ENCODE assay signal across 1 cellular context in the genomic region with DNA sequence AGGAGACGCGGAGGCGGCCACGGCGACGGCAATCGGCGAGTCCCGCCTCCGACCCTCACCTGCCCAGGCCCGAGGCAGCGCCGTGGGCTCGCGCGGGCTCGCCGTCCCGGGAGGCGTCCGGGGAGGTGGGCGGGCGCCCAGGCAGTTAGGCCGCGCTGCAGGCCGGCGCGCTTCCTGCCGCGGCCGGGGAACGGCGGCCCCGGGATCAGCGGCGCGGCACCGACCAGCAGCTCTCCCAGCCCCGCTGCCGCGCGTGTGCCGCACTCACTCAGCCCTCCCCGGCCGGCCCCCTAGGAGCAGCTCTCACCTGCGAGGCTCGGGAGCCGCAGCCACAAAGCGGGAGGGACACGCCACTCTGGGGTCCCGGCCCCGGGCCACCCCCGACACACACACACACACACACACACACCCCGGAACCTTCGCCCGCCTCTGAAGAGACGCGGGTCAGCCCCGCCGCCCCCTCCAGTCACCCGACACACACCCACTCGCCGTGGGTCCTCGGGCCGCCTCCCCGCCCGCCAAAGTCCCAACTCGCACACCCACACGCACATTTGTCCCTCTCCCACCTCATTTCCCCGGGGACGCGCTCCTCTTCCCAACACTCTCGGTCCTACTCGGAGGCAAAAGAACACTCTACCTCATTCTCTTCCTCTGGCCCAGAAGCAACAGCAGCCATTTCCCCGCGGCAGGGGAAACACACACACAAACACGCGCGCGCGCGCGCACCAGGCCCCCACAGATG.
TF ChIP-seq lines count a peak whose summit lies in the region.

A gene (minus strand): TSS at position 702 of the 742 bp plus-strand sequence. CDS start 60 bp downstream, at position 642.

TF ChIP-seq in HepG2, 621 proteins besides CTCF, POLR2A, EP300 and RAD21 (continued from another document):
- TF ChIP-seq, protein P1, sequence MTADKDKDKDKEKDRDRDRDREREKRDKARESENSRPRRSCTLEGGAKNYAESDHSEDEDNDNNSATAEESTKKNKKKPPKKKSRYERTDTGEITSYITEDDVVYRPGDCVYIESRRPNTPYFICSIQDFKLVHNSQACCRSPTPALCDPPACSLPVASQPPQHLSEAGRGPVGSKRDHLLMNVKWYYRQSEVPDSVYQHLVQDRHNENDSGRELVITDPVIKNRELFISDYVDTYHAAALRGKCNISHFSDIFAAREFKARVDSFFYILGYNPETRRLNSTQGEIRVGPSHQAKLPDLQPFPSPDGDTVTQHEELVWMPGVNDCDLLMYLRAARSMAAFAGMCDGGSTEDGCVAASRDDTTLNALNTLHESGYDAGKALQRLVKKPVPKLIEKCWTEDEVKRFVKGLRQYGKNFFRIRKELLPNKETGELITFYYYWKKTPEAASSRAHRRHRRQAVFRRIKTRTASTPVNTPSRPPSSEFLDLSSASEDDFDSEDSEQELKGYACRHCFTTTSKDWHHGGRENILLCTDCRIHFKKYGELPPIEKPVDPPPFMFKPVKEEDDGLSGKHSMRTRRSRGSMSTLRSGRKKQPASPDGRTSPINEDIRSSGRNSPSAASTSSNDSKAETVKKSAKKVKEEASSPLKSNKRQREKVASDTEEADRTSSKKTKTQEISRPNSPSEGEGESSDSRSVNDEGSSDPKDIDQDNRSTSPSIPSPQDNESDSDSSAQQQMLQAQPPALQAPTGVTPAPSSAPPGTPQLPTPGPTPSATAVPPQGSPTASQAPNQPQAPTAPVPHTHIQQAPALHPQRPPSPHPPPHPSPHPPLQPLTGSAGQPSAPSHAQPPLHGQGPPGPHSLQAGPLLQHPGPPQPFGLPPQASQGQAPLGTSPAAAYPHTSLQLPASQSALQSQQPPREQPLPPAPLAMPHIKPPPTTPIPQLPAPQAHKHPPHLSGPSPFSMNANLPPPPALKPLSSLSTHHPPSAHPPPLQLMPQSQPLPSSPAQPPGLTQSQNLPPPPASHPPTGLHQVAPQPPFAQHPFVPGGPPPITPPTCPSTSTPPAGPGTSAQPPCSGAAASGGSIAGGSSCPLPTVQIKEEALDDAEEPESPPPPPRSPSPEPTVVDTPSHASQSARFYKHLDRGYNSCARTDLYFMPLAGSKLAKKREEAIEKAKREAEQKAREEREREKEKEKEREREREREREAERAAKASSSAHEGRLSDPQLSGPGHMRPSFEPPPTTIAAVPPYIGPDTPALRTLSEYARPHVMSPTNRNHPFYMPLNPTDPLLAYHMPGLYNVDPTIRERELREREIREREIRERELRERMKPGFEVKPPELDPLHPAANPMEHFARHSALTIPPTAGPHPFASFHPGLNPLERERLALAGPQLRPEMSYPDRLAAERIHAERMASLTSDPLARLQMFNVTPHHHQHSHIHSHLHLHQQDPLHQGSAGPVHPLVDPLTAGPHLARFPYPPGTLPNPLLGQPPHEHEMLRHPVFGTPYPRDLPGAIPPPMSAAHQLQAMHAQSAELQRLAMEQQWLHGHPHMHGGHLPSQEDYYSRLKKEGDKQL (CRISPR knock-in tag; IDR thresholded peaks at IDR 0.05; ENCODE audit: low read depth), result no peak
- TF ChIP-seq KAT8 (CRISPR knock-in tag; IDR thresholded peaks at IDR 0.05) (peak; percentile 21; the same call in 1 of the 2 replicates), ZBTB42 (CRISPR knock-in tag; IDR thresholded peaks at IDR 0.05) (no peak), FOSL2 (CRISPR knock-in tag; IDR thresholded peaks at IDR 0.05) (0 out of 2 replicates have a peak, but pooled peaks have one; percentile 5), ASH2L (IDR thresholded peaks at IDR 0.05; ENCODE audit: insufficient read length, low read depth, low read length) (peak; percentile 32), FOXK1 (CRISPR knock-in tag; IDR thresholded peaks at IDR 0.05; ENCODE audit: borderline replicate concordance, low read depth) (peak; percentile 18; the same call in 1 of the 2 replicates), BRD4 (CRISPR knock-in tag; IDR thresholded peaks at IDR 0.05) (no peak), FOXO1 (CRISPR knock-in tag; IDR thresholded peaks at IDR 0.05) (0 out of 2 replicates have a peak, but pooled peaks have one; percentile 38), ERF (CRISPR knock-in tag; IDR thresholded peaks at IDR 0.05) (0 out of 2 replicates have a peak, but pooled peaks have one; percentile 38), SPEN (CRISPR knock-in tag; IDR thresholded peaks at IDR 0.05; ENCODE audit: low read depth) (peak; percentile 65), ZNF12 (CRISPR knock-in tag; IDR thresholded peaks at IDR 0.05) (no peak), JUND (CRISPR knock-in tag; IDR thresholded peaks at IDR 0.05) (0 out of 2 replicates have a peak, but pooled peaks have one; percentile 10), MXD4 (CRISPR knock-in tag; IDR thresholded peaks at IDR 0.05) (0 out of 2 replicates have a peak, but pooled peaks have one; percentile 2)
- TF ChIP-seq, protein P2, sequence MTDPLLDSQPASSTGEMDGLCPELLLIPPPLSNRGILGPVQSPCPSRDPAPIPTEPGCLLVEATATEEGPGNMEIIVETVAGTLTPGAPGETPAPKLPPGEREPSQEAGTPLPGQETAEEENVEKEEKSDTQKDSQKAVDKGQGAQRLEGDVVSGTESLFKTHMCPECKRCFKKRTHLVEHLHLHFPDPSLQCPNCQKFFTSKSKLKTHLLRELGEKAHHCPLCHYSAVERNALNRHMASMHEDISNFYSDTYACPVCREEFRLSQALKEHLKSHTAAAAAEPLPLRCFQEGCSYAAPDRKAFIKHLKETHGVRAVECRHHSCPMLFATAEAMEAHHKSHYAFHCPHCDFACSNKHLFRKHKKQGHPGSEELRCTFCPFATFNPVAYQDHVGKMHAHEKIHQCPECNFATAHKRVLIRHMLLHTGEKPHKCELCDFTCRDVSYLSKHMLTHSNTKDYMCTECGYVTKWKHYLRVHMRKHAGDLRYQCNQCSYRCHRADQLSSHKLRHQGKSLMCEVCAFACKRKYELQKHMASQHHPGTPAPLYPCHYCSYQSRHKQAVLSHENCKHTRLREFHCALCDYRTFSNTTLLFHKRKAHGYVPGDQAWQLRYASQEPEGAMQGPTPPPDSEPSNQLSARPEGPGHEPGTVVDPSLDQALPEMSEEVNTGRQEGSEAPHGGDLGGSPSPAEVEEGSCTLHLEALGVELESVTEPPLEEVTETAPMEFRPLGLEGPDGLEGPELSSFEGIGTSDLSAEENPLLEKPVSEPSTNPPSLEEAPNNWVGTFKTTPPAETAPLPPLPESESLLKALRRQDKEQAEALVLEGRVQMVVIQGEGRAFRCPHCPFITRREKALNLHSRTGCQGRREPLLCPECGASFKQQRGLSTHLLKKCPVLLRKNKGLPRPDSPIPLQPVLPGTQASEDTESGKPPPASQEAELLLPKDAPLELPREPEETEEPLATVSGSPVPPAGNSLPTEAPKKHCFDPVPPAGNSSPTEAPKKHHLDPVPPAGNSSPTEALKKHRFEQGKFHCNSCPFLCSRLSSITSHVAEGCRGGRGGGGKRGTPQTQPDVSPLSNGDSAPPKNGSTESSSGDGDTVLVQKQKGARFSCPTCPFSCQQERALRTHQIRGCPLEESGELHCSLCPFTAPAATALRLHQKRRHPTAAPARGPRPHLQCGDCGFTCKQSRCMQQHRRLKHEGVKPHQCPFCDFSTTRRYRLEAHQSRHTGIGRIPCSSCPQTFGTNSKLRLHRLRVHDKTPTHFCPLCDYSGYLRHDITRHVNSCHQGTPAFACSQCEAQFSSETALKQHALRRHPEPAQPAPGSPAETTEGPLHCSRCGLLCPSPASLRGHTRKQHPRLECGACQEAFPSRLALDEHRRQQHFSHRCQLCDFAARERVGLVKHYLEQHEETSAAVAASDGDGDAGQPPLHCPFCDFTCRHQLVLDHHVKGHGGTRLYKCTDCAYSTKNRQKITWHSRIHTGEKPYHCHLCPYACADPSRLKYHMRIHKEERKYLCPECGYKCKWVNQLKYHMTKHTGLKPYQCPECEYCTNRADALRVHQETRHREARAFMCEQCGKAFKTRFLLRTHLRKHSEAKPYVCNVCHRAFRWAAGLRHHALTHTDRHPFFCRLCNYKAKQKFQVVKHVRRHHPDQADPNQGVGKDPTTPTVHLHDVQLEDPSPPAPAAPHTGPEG (CRISPR knock-in tag; IDR thresholded peaks at IDR 0.05), result peak; percentile 30; the same call in 1 of the 2 replicates
- TF ChIP-seq, protein P3, sequence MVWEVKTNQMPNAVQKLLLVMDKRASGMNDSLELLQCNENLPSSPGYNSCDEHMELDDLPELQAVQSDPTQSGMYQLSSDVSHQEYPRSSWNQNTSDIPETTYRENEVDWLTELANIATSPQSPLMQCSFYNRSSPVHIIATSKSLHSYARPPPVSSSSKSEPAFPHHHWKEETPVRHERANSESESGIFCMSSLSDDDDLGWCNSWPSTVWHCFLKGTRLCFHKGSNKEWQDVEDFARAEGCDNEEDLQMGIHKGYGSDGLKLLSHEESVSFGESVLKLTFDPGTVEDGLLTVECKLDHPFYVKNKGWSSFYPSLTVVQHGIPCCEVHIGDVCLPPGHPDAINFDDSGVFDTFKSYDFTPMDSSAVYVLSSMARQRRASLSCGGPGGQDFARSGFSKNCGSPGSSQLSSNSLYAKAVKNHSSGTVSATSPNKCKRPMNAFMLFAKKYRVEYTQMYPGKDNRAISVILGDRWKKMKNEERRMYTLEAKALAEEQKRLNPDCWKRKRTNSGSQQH (CRISPR knock-in tag; IDR thresholded peaks at IDR 0.05; ENCODE audit: low read depth), result peak; percentile 19; the same call in 1 of the 2 replicates
- TF ChIP-seq, protein P4, sequence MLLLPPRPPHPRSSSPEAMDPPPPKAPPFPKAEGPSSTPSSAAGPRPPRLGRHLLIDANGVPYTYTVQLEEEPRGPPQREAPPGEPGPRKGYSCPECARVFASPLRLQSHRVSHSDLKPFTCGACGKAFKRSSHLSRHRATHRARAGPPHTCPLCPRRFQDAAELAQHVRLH (CRISPR knock-in tag; IDR thresholded peaks at IDR 0.05; ENCODE audit: borderline replicate concordance, low read depth), result no peak
